ENCODE assay signal across 17 cellular contexts in genomic region chr10:11167233-11167979, GRCh38.
A peak's percentile ranks its signal among the peaks of the same experiment; 100 is the strongest.
DNase-seq lines count a peak whose midpoint lies in the region; ATAC-seq and TF ChIP-seq lines count a peak whose summit lies in the region.
"Had no signal": no experiment of that assay in that cellular context is flagged by ENCODE, and none has a peak within 500 bp of the region (broad histone marks: within the 10 kb centered on the region; RNA-seq: fewer than 3 reads in every experiment).

No MANE protein-coding gene starts in this region.

- H2AFZ ChIP-seq in OCI-LY3 (ENCODE audit: low read depth, low read length) = no peak overlapping the region

- peaks cover 25% of the 10 kb centered on the region for H3K4me1 Mint-ChIP-seq in T-helper 1 cell treated with Interleukin-12 subunit alpha and Interleukin-12 subunit beta and Interleukin-4 antibody, amounts not matched to agents 30 μg/mL and 1 μg/mL, for 36 hours (ENCODE audit: low read depth)

- H3K79me2 ChIP-seq in OCI-LY3 (ENCODE audit: low read length) = no peaks in the 10 kb centered on the region

- H3K4me1 ChIP-seq in OCI-LY3 (ENCODE audit: low read length) = peaks cover 60% of the 10 kb centered on the region
- H3K4me1 ChIP-seq in lower lobe of right lung = peaks cover 65% of the 10 kb centered on the region
- peaks cover 0 to 26% (median 13%) of the 10 kb centered on the region in 4 donors for H3K4me1 ChIP-seq in tibial artery
- H3K4me1 ChIP-seq: foreskin keratinocyte had no signal

- peak overlapping the region; percentile 33 for H3K4me2 ChIP-seq in OCI-LY3 (ENCODE audit: low read length)

- H3K27ac ChIP-seq in OCI-LY3 (ENCODE audit: low read length) = no peak overlapping the region
- H3K27ac ChIP-seq in lower lobe of right lung = peak overlapping the region; percentile 92
- H3K27ac ChIP-seq in tibial artery = no peak overlapping the region
- H3K27ac ChIP-seq: foreskin keratinocyte had no signal

- no peak for ATAC-seq in lower lobe of right lung
- no peak for ATAC-seq in GM19023 (IDR thresholded peaks at IDR 0.05; ENCODE audit: unreplicated experiment)
- ATAC-seq: foreskin keratinocyte, sciatic nerve had no signal

- H3K36me3 Mint-ChIP-seq in T-helper 1 cell treated with Interleukin-12 subunit alpha and Interleukin-12 subunit beta and Interleukin-4 antibody, amounts not matched to agents 30 μg/mL and 1 μg/mL, for 36 hours (ENCODE audit: low read depth) = peaks cover 16% of the 10 kb centered on the region

- H3K9me3 Mint-ChIP-seq in T-helper 1 cell treated with Interleukin-12 subunit alpha and Interleukin-12 subunit beta and Interleukin-4 antibody, amounts not matched to agents 30 μg/mL and 1 μg/mL, for 36 hours = no peaks in the 10 kb centered on the region
- H3K9me3 Mint-ChIP-seq: activated T-helper 2 cell treated with anti-CD3 and anti-CD28 coated beads, Interferon-gamma antibody, Interleukin-2, Interleukin-4, amounts not matched to agents 10 μg/mL and 5 μg/mL and 100 μg/mL, durations not matched to agents 14 hours and 24 hours and 36 hours; stimulated activated naive CD8-positive, alpha-beta T cell treated with anti-CD3 and anti-CD28 coated beads, Interleukin-15, Interleukin-2, amounts not matched to agents 100 ng/mL and 50 ng/mL, for 24 hours had no signal

- TF ChIP-seq CTCF in OCI-LY3 (IDR thresholded peaks at IDR 0.05; ENCODE audit: low read depth, low read length) (no peak), lower lobe of right lung (IDR thresholded peaks at IDR 0.05) (no peak), tibial artery (IDR thresholded peaks at IDR 0.05) (no peak)

- no peaks in the 10 kb centered on the region for H3K36me3 ChIP-seq in OCI-LY3 (replicated peaks; ENCODE audit: low read depth, low read length)
- H3K36me3 ChIP-seq in lower lobe of right lung = peaks cover 11% of the 10 kb centered on the region
- H3K36me3 ChIP-seq in tibial artery = peaks cover 0 to 4% (median 0%) of the 10 kb centered on the region in 3 donors

- H3K9me3 ChIP-seq in OCI-LY3 (ENCODE audit: insufficient read depth, low read length) (no peaks in the 10 kb centered on the region), lower lobe of right lung (no peaks in the 10 kb centered on the region), tibial artery (no peaks in the 10 kb centered on the region)

- no peak overlapping the region for H3K9ac ChIP-seq in OCI-LY3 (ENCODE audit: low read length)

- H3K4me3 ChIP-seq in OCI-LY3 (ENCODE audit: low read length) = no peak overlapping the region
- peak overlapping the region; percentile 72 for H3K4me3 ChIP-seq in lower lobe of right lung
- H3K4me3 ChIP-seq in tibial artery = peak overlapping the region; percentile 62 to 82

- H4K20me1 ChIP-seq in OCI-LY3 (ENCODE audit: insufficient read depth, low read length) = no peaks in the 10 kb centered on the region

- H3K27ac Mint-ChIP-seq in T-helper 1 cell treated with Interleukin-12 subunit alpha and Interleukin-12 subunit beta and Interleukin-4 antibody, amounts not matched to agents 30 μg/mL and 1 μg/mL, for 36 hours = peak overlapping the region; percentile 97
- H3K27ac Mint-ChIP-seq: activated T-helper 2 cell treated with anti-CD3 and anti-CD28 coated beads, Interferon-gamma antibody, Interleukin-2, Interleukin-4, amounts not matched to agents 10 μg/mL and 5 μg/mL and 100 μg/mL, durations not matched to agents 14 hours and 24 hours and 36 hours; stimulated activated naive CD8-positive, alpha-beta T cell treated with anti-CD3 and anti-CD28 coated beads, Interleukin-15, Interleukin-2, amounts not matched to agents 100 ng/mL and 50 ng/mL, for 24 hours had no signal

- H3K27me3 ChIP-seq in OCI-LY3 (ENCODE audit: low read depth, low read length) (peaks cover 9% of the 10 kb centered on the region; the same call in 1 of the 2 replicates), lower lobe of right lung (ENCODE audit: low read depth) (no peaks in the 10 kb centered on the region), tibial artery (no peaks in the 10 kb centered on the region)

- DNase-seq in T-helper 1 cell (no peak), lower lobe of right lung (no peak), tibial artery (no peak), cerebellar cortex (ENCODE audit: low spot score) (no peak), NCI-H345 (lab: John Stamatoyannopoulos, UW) (no peak)
- DNase-seq: 8988T; activated CD4-positive, alpha-beta T cell treated with anti-CD3 and anti-CD28 coated beads, Interleukin-2, amount 50 U/mL, for 48 hours; foreskin keratinocyte; NCI-H1694; NCI-H748 treated with DMSO at 0.1 percent for 48 hours; SHP77 had no signal

- intact Hi-C loops in lower lobe of right lung (cut with DNase I) = no loop called here
- intact Hi-C loops in tibial artery (cut with DNase I; ENCODE audit: low total_unique reads) = no loop called here

- no peaks in the 10 kb centered on the region for H3K27me3 Mint-ChIP-seq in T-helper 1 cell treated with Interleukin-12 subunit alpha and Interleukin-12 subunit beta and Interleukin-4 antibody, amounts not matched to agents 30 μg/mL and 1 μg/mL, for 36 hours (ENCODE audit: low read depth)
- H3K27me3 Mint-ChIP-seq: stimulated activated naive CD8-positive, alpha-beta T cell treated with anti-CD3 and anti-CD28 coated beads, Interleukin-15, Interleukin-2, amounts not matched to agents 100 ng/mL and 50 ng/mL, for 24 hours had no signal

- no peak overlapping the region for H3K4me3 Mint-ChIP-seq in T-helper 1 cell treated with Interleukin-12 subunit alpha and Interleukin-12 subunit beta and Interleukin-4 antibody, amounts not matched to agents 30 μg/mL and 1 μg/mL, for 36 hours
- H3K4me3 Mint-ChIP-seq: stimulated activated naive CD8-positive, alpha-beta T cell treated with anti-CD3 and anti-CD28 coated beads, Interleukin-15, Interleukin-2, amounts not matched to agents 100 ng/mL and 50 ng/mL, for 24 hours had no signal
